Comparison of ENCODE assay signal across 8 cellular contexts in the genomic region with DNA sequence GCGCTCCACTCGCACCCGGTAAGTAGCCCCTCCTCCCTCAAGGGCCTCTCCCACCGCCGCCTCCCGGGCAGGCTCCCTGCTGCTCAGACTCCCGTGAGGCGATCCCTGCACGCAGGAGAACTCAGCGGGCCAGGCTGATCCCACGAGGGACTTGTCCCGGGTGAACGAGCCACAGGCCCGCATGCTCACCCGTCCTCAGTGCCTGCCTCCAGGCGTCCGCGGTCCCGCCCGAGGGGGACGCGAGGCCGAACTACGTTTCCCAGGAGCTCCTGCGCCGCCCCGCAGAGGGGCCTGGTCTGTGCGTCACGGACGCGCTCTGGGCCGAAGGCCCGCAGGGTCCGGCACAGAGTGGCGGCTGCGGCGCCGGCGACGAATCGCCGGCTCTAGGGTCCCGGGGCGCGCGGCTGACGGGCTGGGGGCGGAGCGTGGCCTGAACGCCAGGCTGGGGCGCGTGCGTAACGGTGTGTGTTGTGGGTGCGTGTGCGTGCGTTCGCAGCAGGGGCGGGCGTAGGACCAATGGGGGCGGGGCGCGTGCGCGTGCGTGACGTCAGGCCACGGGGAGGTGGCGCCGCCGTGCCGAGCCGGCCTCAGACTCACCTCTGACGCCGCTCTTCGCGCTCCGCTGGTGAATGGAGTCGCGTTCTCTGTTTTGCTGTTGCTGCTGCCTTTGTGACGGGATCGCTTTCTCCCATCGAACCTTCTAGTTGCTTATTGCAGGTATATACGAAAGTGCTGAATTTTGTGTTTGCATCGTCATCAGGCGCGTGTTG.
A peak's percentile ranks its signal among the peaks of the same experiment; 100 is the strongest.
DNase-seq lines count a peak whose midpoint lies in the region; ATAC-seq lines count a peak whose summit lies in the region.

A gene (plus strand): TSS at position 590 of the 770 bp plus-strand sequence. CDS start 13,866 bp downstream, outside the sequence.
A gene (minus strand): TSS at position 237 of the 770 bp plus-strand sequence. CDS start 8,356 bp downstream, outside the sequence.

- ATAC-seq in GM18870 (IDR thresholded peaks at IDR 0.05; ENCODE audit: unreplicated experiment), result peak; percentile 90
- peak; percentile 93 for ATAC-seq in HG03135 (IDR thresholded peaks at IDR 0.05; ENCODE audit: unreplicated experiment)

- in situ Hi-C loops in ACHN (cut with HindIII; ENCODE audit: low pct_ligation_motif_present, low pct_unique_long_range_greater_than_20kb, low sequenced_read_pairs), result no loop called here

- DNase-seq in ACHN, result peak; percentile 97
- peak; percentile 92 for DNase-seq in NCI-H2196 treated with DMSO at 0.1 percent for 48 hours (lab: John Stamatoyannopoulos, UW; ENCODE audit: unreplicated experiment)
- DNase-seq in activated CD4-positive, CD25-positive, alpha-beta regulatory T cell (lab: John Stamatoyannopoulos, UW), result peak; percentile 90 to 93 (median 92)
- DNase-seq in central memory CD4-positive, alpha-beta T cell, result peak; percentile 96
- peak; percentile 97 for DNase-seq in iris pigment epithelial cell (ENCODE audit: low read depth)
- peak; percentile 92 to 93 for DNase-seq in stimulated activated CD4-positive, alpha-beta T cell treated with anti-CD3 and anti-CD28 coated beads, Interleukin-12 subunit alpha, Interleukin-12 subunit beta, amount 100 ng/mL, for 24 hours (ENCODE audit: low read depth in 2 of 2)

Comparison
In these comparisons a context has a peak if more than half of its experiments do, and no peak if none do; other contexts are left out.
1. Peak in every context shown above with its lines: DNase-seq and ATAC-seq.